Comparison of ENCODE assay signal across 1 cellular context in genomic region chr2:101697124-101697793, GRCh38.
TF ChIP-seq lines count a peak whose summit lies in the region.

TSS of gene MAP4K4 (plus strand) at chr2:101697707. CDS start at chr2:101698081, 374 bp downstream.

TF ChIP-seq in K562, 482 proteins besides CTCF, POLR2A, EP300 and RAD21 (continued from another document and continues in another):
- no peak for TF ChIP-seq ZC3H11A (IDR thresholded peaks at IDR 0.05; ENCODE audit: low read depth, low read length)
- no peak for TF ChIP-seq DEAF1 (CRISPR knock-in tag; IDR thresholded peaks at IDR 0.05)
- TF ChIP-seq NR2C2 (CRISPR knock-in tag; IDR thresholded peaks at IDR 0.05), result no peak
- peak; percentile 58 for TF ChIP-seq NR2C2 (tag; IDR thresholded peaks at IDR 0.05)
- TF ChIP-seq HNRNPL (IDR thresholded peaks at IDR 0.05; ENCODE audit: low read depth, low read length), result peak; percentile 51; the same call in 1 of the 2 replicates
- no peak for TF ChIP-seq NCOA1 (IDR thresholded peaks at IDR 0.05; ENCODE audit: low read depth)
- peak; percentile 92 for TF ChIP-seq RBFOX2 (IDR thresholded peaks at IDR 0.05; ENCODE audit: low read depth, low read length)
- no peak for TF ChIP-seq ZKSCAN1 (IDR thresholded peaks at IDR 0.05; ENCODE audit: low read depth, low read length)
- TF ChIP-seq, protein P1, sequence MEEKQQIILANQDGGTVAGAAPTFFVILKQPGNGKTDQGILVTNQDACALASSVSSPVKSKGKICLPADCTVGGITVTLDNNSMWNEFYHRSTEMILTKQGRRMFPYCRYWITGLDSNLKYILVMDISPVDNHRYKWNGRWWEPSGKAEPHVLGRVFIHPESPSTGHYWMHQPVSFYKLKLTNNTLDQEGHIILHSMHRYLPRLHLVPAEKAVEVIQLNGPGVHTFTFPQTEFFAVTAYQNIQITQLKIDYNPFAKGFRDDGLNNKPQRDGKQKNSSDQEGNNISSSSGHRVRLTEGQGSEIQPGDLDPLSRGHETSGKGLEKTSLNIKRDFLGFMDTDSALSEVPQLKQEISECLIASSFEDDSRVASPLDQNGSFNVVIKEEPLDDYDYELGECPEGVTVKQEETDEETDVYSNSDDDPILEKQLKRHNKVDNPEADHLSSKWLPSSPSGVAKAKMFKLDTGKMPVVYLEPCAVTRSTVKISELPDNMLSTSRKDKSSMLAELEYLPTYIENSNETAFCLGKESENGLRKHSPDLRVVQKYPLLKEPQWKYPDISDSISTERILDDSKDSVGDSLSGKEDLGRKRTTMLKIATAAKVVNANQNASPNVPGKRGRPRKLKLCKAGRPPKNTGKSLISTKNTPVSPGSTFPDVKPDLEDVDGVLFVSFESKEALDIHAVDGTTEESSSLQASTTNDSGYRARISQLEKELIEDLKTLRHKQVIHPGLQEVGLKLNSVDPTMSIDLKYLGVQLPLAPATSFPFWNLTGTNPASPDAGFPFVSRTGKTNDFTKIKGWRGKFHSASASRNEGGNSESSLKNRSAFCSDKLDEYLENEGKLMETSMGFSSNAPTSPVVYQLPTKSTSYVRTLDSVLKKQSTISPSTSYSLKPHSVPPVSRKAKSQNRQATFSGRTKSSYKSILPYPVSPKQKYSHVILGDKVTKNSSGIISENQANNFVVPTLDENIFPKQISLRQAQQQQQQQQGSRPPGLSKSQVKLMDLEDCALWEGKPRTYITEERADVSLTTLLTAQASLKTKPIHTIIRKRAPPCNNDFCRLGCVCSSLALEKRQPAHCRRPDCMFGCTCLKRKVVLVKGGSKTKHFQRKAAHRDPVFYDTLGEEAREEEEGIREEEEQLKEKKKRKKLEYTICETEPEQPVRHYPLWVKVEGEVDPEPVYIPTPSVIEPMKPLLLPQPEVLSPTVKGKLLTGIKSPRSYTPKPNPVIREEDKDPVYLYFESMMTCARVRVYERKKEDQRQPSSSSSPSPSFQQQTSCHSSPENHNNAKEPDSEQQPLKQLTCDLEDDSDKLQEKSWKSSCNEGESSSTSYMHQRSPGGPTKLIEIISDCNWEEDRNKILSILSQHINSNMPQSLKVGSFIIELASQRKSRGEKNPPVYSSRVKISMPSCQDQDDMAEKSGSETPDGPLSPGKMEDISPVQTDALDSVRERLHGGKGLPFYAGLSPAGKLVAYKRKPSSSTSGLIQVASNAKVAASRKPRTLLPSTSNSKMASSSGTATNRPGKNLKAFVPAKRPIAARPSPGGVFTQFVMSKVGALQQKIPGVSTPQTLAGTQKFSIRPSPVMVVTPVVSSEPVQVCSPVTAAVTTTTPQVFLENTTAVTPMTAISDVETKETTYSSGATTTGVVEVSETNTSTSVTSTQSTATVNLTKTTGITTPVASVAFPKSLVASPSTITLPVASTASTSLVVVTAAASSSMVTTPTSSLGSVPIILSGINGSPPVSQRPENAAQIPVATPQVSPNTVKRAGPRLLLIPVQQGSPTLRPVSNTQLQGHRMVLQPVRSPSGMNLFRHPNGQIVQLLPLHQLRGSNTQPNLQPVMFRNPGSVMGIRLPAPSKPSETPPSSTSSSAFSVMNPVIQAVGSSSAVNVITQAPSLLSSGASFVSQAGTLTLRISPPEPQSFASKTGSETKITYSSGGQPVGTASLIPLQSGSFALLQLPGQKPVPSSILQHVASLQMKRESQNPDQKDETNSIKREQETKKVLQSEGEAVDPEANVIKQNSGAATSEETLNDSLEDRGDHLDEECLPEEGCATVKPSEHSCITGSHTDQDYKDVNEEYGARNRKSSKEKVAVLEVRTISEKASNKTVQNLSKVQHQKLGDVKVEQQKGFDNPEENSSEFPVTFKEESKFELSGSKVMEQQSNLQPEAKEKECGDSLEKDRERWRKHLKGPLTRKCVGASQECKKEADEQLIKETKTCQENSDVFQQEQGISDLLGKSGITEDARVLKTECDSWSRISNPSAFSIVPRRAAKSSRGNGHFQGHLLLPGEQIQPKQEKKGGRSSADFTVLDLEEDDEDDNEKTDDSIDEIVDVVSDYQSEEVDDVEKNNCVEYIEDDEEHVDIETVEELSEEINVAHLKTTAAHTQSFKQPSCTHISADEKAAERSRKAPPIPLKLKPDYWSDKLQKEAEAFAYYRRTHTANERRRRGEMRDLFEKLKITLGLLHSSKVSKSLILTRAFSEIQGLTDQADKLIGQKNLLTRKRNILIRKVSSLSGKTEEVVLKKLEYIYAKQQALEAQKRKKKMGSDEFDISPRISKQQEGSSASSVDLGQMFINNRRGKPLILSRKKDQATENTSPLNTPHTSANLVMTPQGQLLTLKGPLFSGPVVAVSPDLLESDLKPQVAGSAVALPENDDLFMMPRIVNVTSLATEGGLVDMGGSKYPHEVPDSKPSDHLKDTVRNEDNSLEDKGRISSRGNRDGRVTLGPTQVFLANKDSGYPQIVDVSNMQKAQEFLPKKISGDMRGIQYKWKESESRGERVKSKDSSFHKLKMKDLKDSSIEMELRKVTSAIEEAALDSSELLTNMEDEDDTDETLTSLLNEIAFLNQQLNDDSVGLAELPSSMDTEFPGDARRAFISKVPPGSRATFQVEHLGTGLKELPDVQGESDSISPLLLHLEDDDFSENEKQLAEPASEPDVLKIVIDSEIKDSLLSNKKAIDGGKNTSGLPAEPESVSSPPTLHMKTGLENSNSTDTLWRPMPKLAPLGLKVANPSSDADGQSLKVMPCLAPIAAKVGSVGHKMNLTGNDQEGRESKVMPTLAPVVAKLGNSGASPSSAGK (IDR thresholded peaks at IDR 0.05), result peak; percentile 49; the same call in 1 of the 2 replicates
- peak; percentile 54; the same call in 1 of the 2 replicates for TF ChIP-seq TAF7 (tag; IDR thresholded peaks at IDR 0.05)
- peak; percentile 70 to 95 (median 89) for TF ChIP-seq YY1 (IDR thresholded peaks at IDR 0.05; ENCODE audit: borderline replicate concordance in 1 of 3, control insufficient read depth in 1 of 3, extremely low read depth in 1 of 3, insufficient read depth in 3 of 3, insufficient read length in 1 of 3, insufficient replicate concordance in 2 of 3, low read depth in 1 of 3, low read length in 2 of 3)
- TF ChIP-seq ZNF551 (CRISPR knock-in tag; IDR thresholded peaks at IDR 0.05), result no peak
- TF ChIP-seq ZNF655 (CRISPR knock-in tag; IDR thresholded peaks at IDR 0.05), result no peak
- TF ChIP-seq NR0B1 (IDR thresholded peaks at IDR 0.05; ENCODE audit: partially characterized antibody), result no peak
- TF ChIP-seq KDM5B (IDR thresholded peaks at IDR 0.05; ENCODE audit: insufficient replicate concordance, low read depth, low read length), result peak; percentile 79
- no peak for TF ChIP-seq ASH1L (IDR thresholded peaks at IDR 0.05; ENCODE audit: borderline replicate concordance, low read depth, partially characterized antibody)
- TF ChIP-seq TBP (optimal IDR thresholded peaks at IDR 0.05; ENCODE audit: low read depth, low read length), result peak; percentile 69
- TF ChIP-seq JUN (IDR thresholded peaks at IDR 0.05; ENCODE audit: borderline replicate concordance, low read depth, low read length), result peak; percentile 54; the same call in 1 of the 2 replicates
- no peak for TF ChIP-seq JUN (CRISPR knock-in tag; IDR thresholded peaks at IDR 0.05; ENCODE audit: borderline replicate concordance)
- peak in 1 of 2 experiments; percentile 93; a peak in 2 of 4 replicates for TF ChIP-seq ZNF639 (CRISPR knock-in tag; conservative IDR thresholded peaks at IDR 0.05 in 1 of 2, IDR thresholded peaks at IDR 0.05 in 1 of 2)
- 0 out of 2 replicates have a peak, but pooled peaks have one; percentile 41 for TF ChIP-seq HIVEP1 (CRISPR knock-in tag; IDR thresholded peaks at IDR 0.05)
- TF ChIP-seq SOX6 (IDR thresholded peaks at IDR 0.05), result peak; percentile 66
- TF ChIP-seq, protein P2, sequence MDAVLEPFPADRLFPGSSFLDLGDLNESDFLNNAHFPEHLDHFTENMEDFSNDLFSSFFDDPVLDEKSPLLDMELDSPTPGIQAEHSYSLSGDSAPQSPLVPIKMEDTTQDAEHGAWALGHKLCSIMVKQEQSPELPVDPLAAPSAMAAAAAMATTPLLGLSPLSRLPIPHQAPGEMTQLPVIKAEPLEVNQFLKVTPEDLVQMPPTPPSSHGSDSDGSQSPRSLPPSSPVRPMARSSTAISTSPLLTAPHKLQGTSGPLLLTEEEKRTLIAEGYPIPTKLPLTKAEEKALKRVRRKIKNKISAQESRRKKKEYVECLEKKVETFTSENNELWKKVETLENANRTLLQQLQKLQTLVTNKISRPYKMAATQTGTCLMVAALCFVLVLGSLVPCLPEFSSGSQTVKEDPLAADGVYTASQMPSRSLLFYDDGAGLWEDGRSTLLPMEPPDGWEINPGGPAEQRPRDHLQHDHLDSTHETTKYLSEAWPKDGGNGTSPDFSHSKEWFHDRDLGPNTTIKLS (IDR thresholded peaks at IDR 0.05; ENCODE audit: borderline replicate concordance, low read depth), result peak; percentile 51; the same call in 1 of the 2 replicates
- TF ChIP-seq, protein P3, sequence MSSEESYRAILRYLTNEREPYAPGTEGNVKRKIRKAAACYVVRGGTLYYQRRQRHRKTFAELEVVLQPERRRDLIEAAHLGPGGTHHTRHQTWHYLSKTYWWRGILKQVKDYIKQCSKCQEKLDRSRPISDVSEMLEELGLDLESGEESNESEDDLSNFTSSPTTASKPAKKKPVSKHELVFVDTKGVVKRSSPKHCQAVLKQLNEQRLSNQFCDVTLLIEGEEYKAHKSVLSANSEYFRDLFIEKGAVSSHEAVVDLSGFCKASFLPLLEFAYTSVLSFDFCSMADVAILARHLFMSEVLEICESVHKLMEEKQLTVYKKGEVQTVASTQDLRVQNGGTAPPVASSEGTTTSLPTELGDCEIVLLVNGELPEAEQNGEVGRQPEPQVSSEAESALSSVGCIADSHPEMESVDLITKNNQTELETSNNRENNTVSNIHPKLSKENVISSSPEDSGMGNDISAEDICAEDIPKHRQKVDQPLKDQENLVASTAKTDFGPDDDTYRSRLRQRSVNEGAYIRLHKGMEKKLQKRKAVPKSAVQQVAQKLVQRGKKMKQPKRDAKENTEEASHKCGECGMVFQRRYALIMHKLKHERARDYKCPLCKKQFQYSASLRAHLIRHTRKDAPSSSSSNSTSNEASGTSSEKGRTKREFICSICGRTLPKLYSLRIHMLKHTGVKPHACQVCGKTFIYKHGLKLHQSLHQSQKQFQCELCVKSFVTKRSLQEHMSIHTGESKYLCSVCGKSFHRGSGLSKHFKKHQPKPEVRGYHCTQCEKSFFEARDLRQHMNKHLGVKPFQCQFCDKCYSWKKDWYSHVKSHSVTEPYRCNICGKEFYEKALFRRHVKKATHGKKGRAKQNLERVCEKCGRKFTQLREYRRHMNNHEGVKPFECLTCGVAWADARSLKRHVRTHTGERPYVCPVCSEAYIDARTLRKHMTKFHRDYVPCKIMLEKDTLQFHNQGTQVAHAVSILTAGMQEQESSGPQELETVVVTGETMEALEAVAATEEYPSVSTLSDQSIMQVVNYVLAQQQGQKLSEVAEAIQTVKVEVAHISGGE (CRISPR knock-in tag; IDR thresholded peaks at IDR 0.05), result peak in 1 of 3 experiments; percentile 55; a peak in 1 of 6 replicates
- no peak for TF ChIP-seq ZNF408 (CRISPR knock-in tag; IDR thresholded peaks at IDR 0.05; ENCODE audit: low read depth)
- peak; percentile 87 for TF ChIP-seq KLF1 (tag; IDR thresholded peaks at IDR 0.05)
- TF ChIP-seq ZSCAN32 (CRISPR knock-in tag; IDR thresholded peaks at IDR 0.05), result 0 out of 2 replicates have a peak, but pooled peaks have one; percentile 36
- TF ChIP-seq HNRNPK (IDR thresholded peaks at IDR 0.05; ENCODE audit: low read depth, low read length, poor library complexity, severe bottlenecking), result no peak
- no peak for TF ChIP-seq SMARCB1 (IDR thresholded peaks at IDR 0.05; ENCODE audit: insufficient read length, low read depth)
- no peak for TF ChIP-seq MECOM (CRISPR knock-in tag; IDR thresholded peaks at IDR 0.05)
- TF ChIP-seq MYC (IDR thresholded peaks at IDR 0.05; ENCODE audit: low read depth, low read length), result peak; percentile 72
- no peak for TF ChIP-seq MYC (CRISPR knock-in tag; IDR thresholded peaks at IDR 0.05; ENCODE audit: borderline replicate concordance, low read depth)
- TF ChIP-seq, protein P4, sequence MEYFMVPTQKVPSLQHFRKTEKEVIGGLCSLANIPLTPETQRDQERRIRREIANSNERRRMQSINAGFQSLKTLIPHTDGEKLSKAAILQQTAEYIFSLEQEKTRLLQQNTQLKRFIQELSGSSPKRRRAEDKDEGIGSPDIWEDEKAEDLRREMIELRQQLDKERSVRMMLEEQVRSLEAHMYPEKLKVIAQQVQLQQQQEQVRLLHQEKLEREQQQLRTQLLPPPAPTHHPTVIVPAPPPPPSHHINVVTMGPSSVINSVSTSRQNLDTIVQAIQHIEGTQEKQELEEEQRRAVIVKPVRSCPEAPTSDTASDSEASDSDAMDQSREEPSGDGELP (CRISPR knock-in tag; IDR thresholded peaks at IDR 0.05; ENCODE audit: borderline replicate concordance), result peak; percentile 35; the same call in 1 of the 2 replicates
- TF ChIP-seq ELF2 (CRISPR knock-in tag; IDR thresholded peaks at IDR 0.05), result no peak
